In genomic region chr18:51170689-51171088, GRCh38 we compare ENCODE assay signal across 26 cellular contexts. TPM values are rescaled to one million over a fixed set of nuclear protein-coding genes. Genes with fewer than 3 reads are reported as not detected.
DNase-seq lines count a peak whose midpoint lies in the region; ATAC-seq and TF ChIP-seq lines count a peak whose summit lies in the region.
"Had no signal": no experiment of that assay in that cellular context is flagged by ENCODE, and none has a peak within 500 bp of the region (broad histone marks: within the 10 kb centered on the region; RNA-seq: fewer than 3 reads in every experiment).

No MANE protein-coding gene starts in this region.

- no peaks in the 10 kb centered on the region for H3K27me3 Mint-ChIP-seq in activated T-cell treated with anti-CD3 and anti-CD28 coated beads, Interleukin-2, amount 50 U/mL, for 72 hours (ENCODE audit: low read depth)
- H3K27me3 Mint-ChIP-seq in activated T-helper 2 cell treated with anti-CD3 and anti-CD28 coated beads, Interferon-gamma antibody, Interleukin-2, Interleukin-4, amounts not matched to agents 10 μg/mL and 5 μg/mL and 100 μg/mL, durations not matched to agents 14 hours and 24 hours and 36 hours (ENCODE audit: low read depth), result no peaks in the 10 kb centered on the region
- no peaks in the 10 kb centered on the region for H3K27me3 Mint-ChIP-seq in Calu3 (ENCODE audit: unreplicated experiment)

- peaks cover 0 to 4% of the 10 kb centered on the region in 2 donors for H3K36me3 Mint-ChIP-seq in activated T-cell treated with anti-CD3 and anti-CD28 coated beads, Interleukin-2, amount 50 U/mL, for 72 hours (ENCODE audit: insufficient read depth in 2 of 2)
- H3K36me3 Mint-ChIP-seq in activated T-helper 2 cell treated with anti-CD3 and anti-CD28 coated beads, Interferon-gamma antibody, Interleukin-2, Interleukin-4, amounts not matched to agents 10 μg/mL and 5 μg/mL and 100 μg/mL, durations not matched to agents 14 hours and 24 hours and 36 hours (ENCODE audit: low read depth), result peaks cover 29% of the 10 kb centered on the region
- H3K36me3 Mint-ChIP-seq in stimulated activated effector memory CD8-positive, alpha-beta T cell treated with anti-CD3 and anti-CD28 coated beads, Interleukin-12 subunit alpha, Interleukin-12 subunit beta, amount 100 ng/mL, for 72 hours, result peaks cover 38% of the 10 kb centered on the region
- H3K36me3 Mint-ChIP-seq in Calu3 (ENCODE audit: insufficient read depth, unreplicated experiment), result peaks cover 5% of the 10 kb centered on the region

- H3K79me2 ChIP-seq in MM.1S (ENCODE audit: low read length), result peaks cover 71% of the 10 kb centered on the region
- H3K79me2 ChIP-seq: parathyroid adenoma had no signal

- peak overlapping the region; percentile 26; the same call in 1 of the 2 replicates for H3K4me2 ChIP-seq in MM.1S (ENCODE audit: low read depth, low read length)
- H3K4me2 ChIP-seq: PC-9 had no signal

- peak overlapping the region; percentile 100 for H3K27ac Mint-ChIP-seq in activated T-cell treated with anti-CD3 and anti-CD28 coated beads, Interleukin-2, amount 50 U/mL, for 72 hours
- H3K27ac Mint-ChIP-seq in activated T-helper 2 cell treated with anti-CD3 and anti-CD28 coated beads, Interferon-gamma antibody, Interleukin-2, Interleukin-4, amounts not matched to agents 10 μg/mL and 5 μg/mL and 100 μg/mL, durations not matched to agents 14 hours and 24 hours and 36 hours, result peak overlapping the region; percentile 90
- H3K27ac Mint-ChIP-seq in stimulated activated effector memory CD8-positive, alpha-beta T cell treated with anti-CD3 and anti-CD28 coated beads, Interleukin-12 subunit alpha, Interleukin-12 subunit beta, amount 100 ng/mL, for 72 hours, result peak overlapping the region; percentile 85
- no peak overlapping the region for H3K27ac Mint-ChIP-seq in Calu3 (ENCODE audit: unreplicated experiment)

- H3K4me3 Mint-ChIP-seq in activated T-cell treated with anti-CD3 and anti-CD28 coated beads, Interleukin-2, amount 50 U/mL, for 72 hours, result peak overlapping the region; percentile 77 to 93
- no peak overlapping the region for H3K4me3 Mint-ChIP-seq in activated T-helper 2 cell treated with anti-CD3 and anti-CD28 coated beads, Interferon-gamma antibody, Interleukin-2, Interleukin-4, amounts not matched to agents 10 μg/mL and 5 μg/mL and 100 μg/mL, durations not matched to agents 14 hours and 24 hours and 36 hours (ENCODE audit: low read depth)
- peak overlapping the region; percentile 65 for H3K4me3 Mint-ChIP-seq in stimulated activated effector memory CD8-positive, alpha-beta T cell treated with anti-CD3 and anti-CD28 coated beads, Interleukin-12 subunit alpha, Interleukin-12 subunit beta, amount 100 ng/mL, for 72 hours
- H3K4me3 Mint-ChIP-seq in Calu3 (ENCODE audit: low read depth, unreplicated experiment), result no peak overlapping the region

- H4K20me1 ChIP-seq in MM.1S (ENCODE audit: insufficient read depth, low read length), result no peaks in the 10 kb centered on the region

- no peak overlapping the region for H2AFZ ChIP-seq in MM.1S (ENCODE audit: low read length)
- H2AFZ ChIP-seq: parathyroid adenoma, PC-9 had no signal

- BruUV-seq in Calu3 (replicated peaks; lab: Mats Ljungman, UMichigan), result no TSS peak

- no peaks in the 10 kb centered on the region for H3K27me3 ChIP-seq in MM.1S (replicated peaks; ENCODE audit: insufficient read depth, low read length)
- H3K27me3 ChIP-seq: BLaER1 treated with 17β-estradiol and CSF1 and Interleukin-3, amounts not matched to agents 10 nM and 100 nM; breast epithelium; heart left ventricle; tibial artery had no signal

- H3K9me3 ChIP-seq in MM.1S (replicated peaks; ENCODE audit: insufficient read depth, low read length), result no peaks in the 10 kb centered on the region
- H3K9me3 ChIP-seq: BLaER1 treated with 17β-estradiol and CSF1 and Interleukin-3, amounts not matched to agents 10 nM and 100 nM; breast epithelium; heart left ventricle; tibial artery had no signal

- intact Hi-C loops in activated T-helper 2 cell treated with anti-CD3 and anti-CD28 coated beads, Interferon-gamma antibody, Interleukin-2, Interleukin-4, amounts not matched to agents 10 μg/mL and 5 μg/mL and 100 μg/mL, durations not matched to agents 14 hours and 24 hours and 36 hours (cut with micrococcal nuclease), result loop anchor here (1.0 to 5.0 kb wide), 6 partner anchors 19 to 267 kb away; no protein-coding TSS in a partner anchor
- intact Hi-C loops in Calu3 (cut with micrococcal nuclease; ENCODE audit: unreplicated experiment), result no loop called here

- no peak overlapping the region for H3K4me3 ChIP-seq in MM.1S (ENCODE audit: low read length)
- H3K4me3 ChIP-seq: BLaER1 treated with 17β-estradiol and CSF1 and Interleukin-3, amounts not matched to agents 10 nM and 100 nM; breast epithelium; heart left ventricle; PC-9; SK-N-MC; tibial artery had no signal

- H3K9ac ChIP-seq in MM.1S (ENCODE audit: low read length), result no peak overlapping the region
- H3K9ac ChIP-seq: parathyroid adenoma had no signal

- TF ChIP-seq CTCF in MM.1S (IDR thresholded peaks at IDR 0.05; ENCODE audit: low read length) (no peak), Calu3 (IDR thresholded peaks at IDR 0.05; ENCODE audit: unreplicated experiment) (no peak)

- peaks cover 48% of the 10 kb centered on the region for H3K4me1 ChIP-seq in MM.1S (ENCODE audit: low read length)
- H3K4me1 ChIP-seq: breast epithelium, parathyroid adenoma had no signal

- ATAC-seq in activated T-cell treated with anti-CD3 and anti-CD28 coated beads, Interleukin-2, amount 50 U/mL, for 72 hours (replicated peaks in 1 of 2), result peak; percentile 32 to 46
- peak; percentile 52 for ATAC-seq in stimulated activated effector memory CD8-positive, alpha-beta T cell treated with anti-CD3 and anti-CD28 coated beads, Interleukin-12 subunit alpha, Interleukin-12 subunit beta, amount 100 ng/mL, for 72 hours
- ATAC-seq: heart left ventricle, left ventricle myocardium superior had no signal

- no peaks in the 10 kb centered on the region for H3K9me3 Mint-ChIP-seq in activated T-cell treated with anti-CD3 and anti-CD28 coated beads, Interleukin-2, amount 50 U/mL, for 72 hours
- H3K9me3 Mint-ChIP-seq in activated T-helper 2 cell treated with anti-CD3 and anti-CD28 coated beads, Interferon-gamma antibody, Interleukin-2, Interleukin-4, amounts not matched to agents 10 μg/mL and 5 μg/mL and 100 μg/mL, durations not matched to agents 14 hours and 24 hours and 36 hours, result no peaks in the 10 kb centered on the region
- H3K9me3 Mint-ChIP-seq in stimulated activated effector memory CD8-positive, alpha-beta T cell treated with anti-CD3 and anti-CD28 coated beads, Interleukin-12 subunit alpha, Interleukin-12 subunit beta, amount 100 ng/mL, for 72 hours, result no peaks in the 10 kb centered on the region
- no peaks in the 10 kb centered on the region for H3K9me3 Mint-ChIP-seq in Calu3 (ENCODE audit: low read depth, unreplicated experiment)

- CTCF ChIA-PET in Calu3 (lab: Charles Lee), result interaction anchor here (0.7 kb wide), 1 partner anchor 128 kb away, joined by 3 read pairs; no protein-coding TSS in a partner anchor

- H3K4me1 Mint-ChIP-seq in activated T-cell treated with anti-CD3 and anti-CD28 coated beads, Interleukin-2, amount 50 U/mL, for 72 hours (ENCODE audit: low read depth), result peaks cover 64% of the 10 kb centered on the region
- peaks cover 63% of the 10 kb centered on the region for H3K4me1 Mint-ChIP-seq in activated T-helper 2 cell treated with anti-CD3 and anti-CD28 coated beads, Interferon-gamma antibody, Interleukin-2, Interleukin-4, amounts not matched to agents 10 μg/mL and 5 μg/mL and 100 μg/mL, durations not matched to agents 14 hours and 24 hours and 36 hours (ENCODE audit: low read depth)
- H3K4me1 Mint-ChIP-seq in stimulated activated effector memory CD8-positive, alpha-beta T cell treated with anti-CD3 and anti-CD28 coated beads, Interleukin-12 subunit alpha, Interleukin-12 subunit beta, amount 100 ng/mL, for 72 hours, result peaks cover 60% of the 10 kb centered on the region
- peaks cover 7% of the 10 kb centered on the region for H3K4me1 Mint-ChIP-seq in Calu3 (ENCODE audit: low read depth, unreplicated experiment)

- peaks cover 40% of the 10 kb centered on the region for H3F3A ChIP-seq in MM.1S (ENCODE audit: insufficient read depth, low read length)

- no peak for DNase-seq in activated T-cell treated with anti-CD3 and anti-CD28 coated beads, Interleukin-2, amount 50 U/mL, for 72 hours
- no peak for DNase-seq in activated T-cell treated with anti-CD3 and anti-CD28 coated beads, Interleukin-2, amount 50 U/mL, for 48 hours
- no peak for DNase-seq in MM.1S
- DNase-seq in activated T-helper 2 cell treated with anti-CD3 and anti-CD28 coated beads, Interferon-gamma antibody, Interleukin-2, Interleukin-4, amounts not matched to agents 10 μg/mL and 5 μg/mL and 100 μg/mL, durations not matched to agents 14 hours and 24 hours and 36 hours (ENCODE audit: low spot score), result no peak
- DNase-seq in stimulated activated effector memory CD8-positive, alpha-beta T cell treated with anti-CD3 and anti-CD28 coated beads, Interleukin-12 subunit alpha, Interleukin-12 subunit beta, amount 100 ng/mL, for 72 hours (ENCODE audit: low spot score in 2 of 2), result peak in 1 of 2 donors; percentile 42
- DNase-seq in superior temporal gyrus (ENCODE audit: extremely low spot score), result no peak
- DNase-seq in Calu3, result no peak
- DNase-seq: activated CD4-positive, alpha-beta T cell treated with anti-CD3 and anti-CD28 coated beads for 1 hour; activated effector memory CD4-positive, alpha-beta T cell treated with anti-CD3 and anti-CD28 coated beads, Interleukin-2, amount 50 U/mL, for 16 hours; foreskin melanocyte; H7; heart left ventricle; Karpas-422; kidney; left ventricle myocardium superior; NCI-H1436; NCI-H2081 treated with DMSO at 0.1 percent for 48 hours; NCI-H2227 treated with DMSO at 0.1 percent for 48 hours; NCI-H526; PC-9; small intestine; tibial artery had no signal

- no peaks in the 10 kb centered on the region; the same call in 1 of the 2 replicates for H3K36me3 ChIP-seq in MM.1S (replicated peaks; ENCODE audit: insufficient read depth, low read length)
- H3K36me3 ChIP-seq: breast epithelium had no signal

- H3K9me2 ChIP-seq in MM.1S (replicated peaks; ENCODE audit: insufficient read depth, low read length), result no peaks in the 10 kb centered on the region

- H3K27ac ChIP-seq in MM.1S (ENCODE audit: low read length), result peak overlapping the region; percentile 48; the same call in 1 of the 2 replicates
- H3K27ac ChIP-seq: breast epithelium, parathyroid adenoma, PC-9, SK-N-MC, tibial artery had no signal

RNA-seq across cellular contexts. Expression of gene MEX3C, which starts 26.8 kb away (rescaled TPM):
- total RNA-seq in activated T-cell treated with anti-CD3 and anti-CD28 coated beads, Interleukin-2, amount 50 U/mL, for 72 hours, result 10 to 100 TPM; 85.0 to 94.5 TPM
- 48.6 and 49.3 TPM in 2 replicates for total RNA-seq in activated T-helper 2 cell treated with anti-CD3 and anti-CD28 coated beads, Interferon-gamma antibody, Interleukin-2, Interleukin-4, amounts not matched to agents 10 μg/mL and 5 μg/mL and 100 μg/mL, durations not matched to agents 14 hours and 24 hours and 36 hours
- total RNA-seq in Calu3 (2022), result 71.5 and 86.9 TPM in 2 replicates

Comparison
In these comparisons a context has a peak if more than half of its experiments do, and no peak if none do; other contexts are left out.
1. H3K4me3 Mint-ChIP-seq: peak in activated T-cell treated with anti-CD3 and anti-CD28 coated beads, Interleukin-2, amount 50 U/mL, for 72 hours (2 of 2) and stimulated activated effector memory CD8-positive, alpha-beta T cell treated with anti-CD3 and anti-CD28 coated beads, Interleukin-12 subunit alpha, Interleukin-12 subunit beta, amount 100 ng/mL, for 72 hours (single experiment); none in activated T-helper 2 cell treated with anti-CD3 and anti-CD28 coated beads, Interferon-gamma antibody, Interleukin-2, Interleukin-4, amounts not matched to agents 10 μg/mL and 5 μg/mL and 100 μg/mL, durations not matched to agents 14 hours and 24 hours and 36 hours (single experiment) and Calu3 (single experiment).